ENCODE assay signal across 8 cellular contexts in the genomic region with DNA sequence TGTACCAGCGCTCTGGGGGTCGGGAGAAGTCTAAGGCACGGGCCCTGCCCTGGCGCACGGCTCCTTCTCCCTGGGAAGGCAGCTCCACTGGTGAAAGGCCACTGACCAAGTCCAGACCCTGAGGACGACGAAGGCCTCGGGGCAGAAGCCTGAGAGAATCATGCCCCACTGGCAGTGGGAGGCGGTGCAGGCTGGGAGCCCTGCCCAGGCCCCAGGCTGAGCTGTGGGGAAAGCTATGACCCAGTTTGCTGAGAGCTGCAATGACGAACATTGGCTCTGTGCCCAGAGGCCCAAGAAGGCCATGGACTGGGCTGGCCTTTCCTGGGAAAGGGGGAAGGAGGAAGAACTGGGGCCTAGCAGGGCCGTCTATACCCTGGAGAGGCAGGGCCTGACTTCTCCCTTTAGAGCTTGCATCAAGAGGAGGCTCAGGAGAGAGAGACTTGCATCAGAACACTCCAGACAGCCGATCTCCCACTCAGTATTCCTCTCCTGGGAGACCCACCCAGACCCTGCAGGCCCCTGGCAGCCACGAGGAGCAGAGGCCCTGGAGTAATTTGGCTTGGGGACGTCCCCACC. TPM values are rescaled to one million over a fixed set of nuclear protein-coding genes. Genes with fewer than 3 reads are reported as not detected.
A peak's percentile ranks its signal among the peaks of the same experiment; 100 is the strongest.
DNase-seq lines count a peak whose midpoint lies in the region; ATAC-seq and TF ChIP-seq lines count a peak whose summit lies in the region.

No MANE protein-coding gene starts in this region.

- no peaks in the 10 kb centered on the region for H3K27me3 ChIP-seq in A673 (replicated peaks; ENCODE audit: insufficient read depth, low read depth, low read length, poor library complexity)
- no peaks in the 10 kb centered on the region for H3K27me3 ChIP-seq in GM23338 (ENCODE audit: insufficient read depth)

- H3K27me3 Mint-ChIP-seq in GM23338 (ENCODE audit: insufficient read depth, low read depth, poor library complexity): peaks cover 7% of the 10 kb centered on the region
- H3K27me3 Mint-ChIP-seq in nephron progenitor cell (ENCODE audit: low read depth, poor library complexity): peaks cover 3% of the 10 kb centered on the region

- H3K4me2 ChIP-seq in GM23338: no peak overlapping the region

- intact Hi-C loops in A673 (cut with micrococcal nuclease; ENCODE audit: unreplicated experiment): no loop called here

- H3K4me1 Mint-ChIP-seq in GM23338: peaks cover 20% of the 10 kb centered on the region
- peaks cover 65% of the 10 kb centered on the region for H3K4me1 Mint-ChIP-seq in nephron progenitor cell

- BruUV-seq in A673 (replicated peaks; lab: Mats Ljungman, UMichigan): no TSS peak

- peak; percentile 25 for DNase-seq in A673 (ENCODE audit: low spot score)
- DNase-seq in GM23338 (ENCODE audit: low spot score): no peak
- DNase-seq in SKM-1 treated with dmso at 0.1 percent for 144 hours (lab: John Stamatoyannopoulos, UW; ENCODE audit: unreplicated experiment): peak; percentile 78
- DNase-seq in fibroblast of mammary gland (ENCODE audit: low read depth): peak; percentile 100
- DNase-seq in nephron progenitor cell: no peak
- no peak for DNase-seq in KG1 (lab: John Stamatoyannopoulos, UW)
- no peak for DNase-seq in NOMO-1 treated with dmso at 0.1 percent for 144 hours (lab: John Stamatoyannopoulos, UW; ENCODE audit: unreplicated experiment)

- H3K4me3 ChIP-seq in A673 (ENCODE audit: low read depth, low read length, poor library complexity, severe bottlenecking): no peak overlapping the region
- no peak overlapping the region for H3K4me3 ChIP-seq in GM23338
- no peak overlapping the region for H3K4me3 ChIP-seq in fibroblast of mammary gland (ENCODE audit: control insufficient read depth, low read depth, low read length)

- H3F3A ChIP-seq in GM23338 (replicated peaks; ENCODE audit: low read depth): no peaks in the 10 kb centered on the region

- POLR2A ChIA-PET in A673 (lab: Charles Lee; ENCODE audit: low non-redundant PET): no interaction called here

- no peak overlapping the region for H3K27ac ChIP-seq in A673 (ENCODE audit: low read depth, low read length, poor library complexity, severe bottlenecking)
- H3K27ac ChIP-seq in GM23338 (ENCODE audit: low read depth): no peak overlapping the region

- ATAC-seq in GM23338 (peak; percentile 54), GM18907 (IDR thresholded peaks at IDR 0.05; ENCODE audit: unreplicated experiment) (no peak)

- H3K4me1 ChIP-seq in A673 (ENCODE audit: insufficient read depth, low read length, poor library complexity, severe bottlenecking): no peaks in the 10 kb centered on the region
- H3K4me1 ChIP-seq in GM23338 (ENCODE audit: insufficient read depth): 0 out of 2 replicates have a peak, but pooled peaks cover 8% of the 10 kb centered on the region

- CTCF ChIA-PET in A673 (lab: Charles Lee): no interaction called here

- H3K79me2 ChIP-seq in GM23338 (replicated peaks; ENCODE audit: insufficient read depth): no peaks in the 10 kb centered on the region

- H3K36me3 ChIP-seq in A673 (ENCODE audit: insufficient read depth, low read length, poor library complexity, severe bottlenecking) (no peaks in the 10 kb centered on the region), GM23338 (ENCODE audit: insufficient read depth) (no peaks in the 10 kb centered on the region)

- no peaks in the 10 kb centered on the region for H4K20me1 ChIP-seq in GM23338 (replicated peaks; ENCODE audit: insufficient read depth)

- H3K4me3 Mint-ChIP-seq in GM23338 (no peak overlapping the region), nephron progenitor cell (no peak overlapping the region)

- no peaks in the 10 kb centered on the region for H3K9me3 Mint-ChIP-seq in GM23338
- H3K9me3 Mint-ChIP-seq in nephron progenitor cell: no peaks in the 10 kb centered on the region

- H3K9me3 ChIP-seq in A673 (ENCODE audit: low read depth, low read length, poor library complexity, severe bottlenecking): no peaks in the 10 kb centered on the region

- TF ChIP-seq CTCF in A673 (conservative IDR thresholded peaks at IDR 0.05; ENCODE audit: low read depth, low read length) (no peak), GM23338 (conservative IDR thresholded peaks at IDR 0.05; ENCODE audit: low read depth in 2 of 2) (no peak), fibroblast of mammary gland (conservative IDR thresholded peaks at IDR 0.05; ENCODE audit: control insufficient read depth, insufficient read depth, low read depth, low read length) (peak; percentile 40), nephron progenitor cell (IDR thresholded peaks at IDR 0.05) (peak; percentile 17)

- no peaks in the 10 kb centered on the region for H3K9me2 ChIP-seq in GM23338 (ENCODE audit: insufficient read depth)

- no peak overlapping the region; the same call in 1 of the 2 replicates for H3K27ac Mint-ChIP-seq in GM23338
- H3K27ac Mint-ChIP-seq in nephron progenitor cell: peak overlapping the region; percentile 59

- H2AFZ ChIP-seq in GM23338: no peak overlapping the region

- H3K36me3 Mint-ChIP-seq in GM23338 (ENCODE audit: low read depth): no peaks in the 10 kb centered on the region
- H3K36me3 Mint-ChIP-seq in nephron progenitor cell (ENCODE audit: low read depth): no peaks in the 10 kb centered on the region

TF ChIP-seq in GM23338, 12 proteins besides CTCF, POLR2A, EP300 and RAD21 (continues in another document):
- TF ChIP-seq NANOG (IDR thresholded peaks at IDR 0.05; ENCODE audit: borderline replicate concordance) (no peak), JUNB (IDR thresholded peaks at IDR 0.05; ENCODE audit: unreplicated experiment) (no peak), EZH2 (IDR thresholded peaks at IDR 0.05; ENCODE audit: low read depth, unreplicated experiment) (no peak), ZNF114 (CRISPR knock-in tag; IDR thresholded peaks at IDR 0.05) (no peak), STAT1 (IDR thresholded peaks at IDR 0.05; ENCODE audit: unreplicated experiment) (no peak), ZNF331 (CRISPR knock-in tag; IDR thresholded peaks at IDR 0.05; ENCODE audit: low read depth) (no peak), POLR2AphosphoS5 (IDR thresholded peaks at IDR 0.05; ENCODE audit: low read depth) (no peak)
- TF ChIP-seq, protein P1, sequence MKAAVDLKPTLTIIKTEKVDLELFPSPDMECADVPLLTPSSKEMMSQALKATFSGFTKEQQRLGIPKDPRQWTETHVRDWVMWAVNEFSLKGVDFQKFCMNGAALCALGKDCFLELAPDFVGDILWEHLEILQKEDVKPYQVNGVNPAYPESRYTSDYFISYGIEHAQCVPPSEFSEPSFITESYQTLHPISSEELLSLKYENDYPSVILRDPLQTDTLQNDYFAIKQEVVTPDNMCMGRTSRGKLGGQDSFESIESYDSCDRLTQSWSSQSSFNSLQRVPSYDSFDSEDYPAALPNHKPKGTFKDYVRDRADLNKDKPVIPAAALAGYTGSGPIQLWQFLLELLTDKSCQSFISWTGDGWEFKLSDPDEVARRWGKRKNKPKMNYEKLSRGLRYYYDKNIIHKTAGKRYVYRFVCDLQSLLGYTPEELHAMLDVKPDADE (IDR thresholded peaks at IDR 0.05): no peak

RNA-seq across cellular contexts. Expression of a gene that starts 32.9 kb away (rescaled TPM):
- 12.6 and 13.2 TPM in 2 replicates for total RNA-seq in A673 (2021)
- 15.0 and 16.8 TPM in 2 replicates for total RNA-seq in GM23338 (2014; rRNA removed; shearing (Covaris generic))
- 6.0 and 7.2 TPM in 2 replicates for polyA plus RNA-seq in GM23338 (2016; fragmentation: Nextera tagmentation; extraction: Ambion mirVana)

RNA-seq across cellular contexts. Expression of a gene that starts 49.0 kb away (rescaled TPM):
- not detected in 2 replicates for total RNA-seq in A673 (2021)
- total RNA-seq in GM23338 (2014; rRNA removed; shearing (Covaris generic)): 0.19 and 0.52 TPM in 2 replicates
- 0.16 and 0.19 TPM in 2 replicates for polyA plus RNA-seq in GM23338 (2016; fragmentation: Nextera tagmentation; extraction: Ambion mirVana)

Comparison
In these comparisons a context has a peak if more than half of its experiments do, and no peak if none do; other contexts are left out.
1. DNase-seq: peak in A673 (single experiment), SKM-1 treated with dmso at 0.1 percent for 144 hours (single experiment) and fibroblast of mammary gland (single experiment); none in GM23338 (single experiment), nephron progenitor cell (single experiment), KG1 (single experiment) and NOMO-1 treated with dmso at 0.1 percent for 144 hours (single experiment).
2. CTCF ChIP-seq: peak in fibroblast of mammary gland (single experiment) and nephron progenitor cell (single experiment); none in A673 (single experiment) and GM23338 (0 of 2).